8 cellular contexts compared by ENCODE assay signal in the genomic region with DNA sequence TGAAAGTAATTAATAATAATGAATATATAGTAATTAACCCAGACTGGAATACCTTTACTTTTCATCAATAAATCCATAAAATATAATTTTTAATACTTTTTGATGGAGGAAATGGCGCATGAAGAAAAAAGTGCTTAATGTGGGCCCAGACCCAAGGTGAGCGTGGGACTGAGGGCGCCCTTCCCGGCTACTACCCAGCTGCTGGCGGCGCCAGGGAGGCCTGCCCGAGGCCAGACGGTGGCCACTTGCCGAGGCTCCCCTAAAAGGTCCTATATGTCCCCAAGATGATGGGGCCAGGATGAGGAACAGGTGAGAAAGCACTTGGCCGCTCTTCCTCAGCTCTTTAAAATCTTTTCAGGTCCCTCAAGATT. TPM values are rescaled to one million over a fixed set of nuclear protein-coding genes. Genes with fewer than 3 reads are reported as not detected.
DNase-seq lines count a peak whose midpoint lies in the region; ATAC-seq and TF ChIP-seq lines count a peak whose summit lies in the region.

No MANE protein-coding gene starts in this region.

- intact Hi-C loops in right lobe of liver (cut with DNase I) (loop anchor here (10.0 kb wide), 3 partner anchors 46 to 456 kb away; a partner anchor contains a TSS), thyroid gland (cut with DNase I) (loop anchor here (5.0 to 10.0 kb wide), 4 partner anchors 39 to 596 kb away; a partner anchor contains a TSS)

- H3K9me3 Mint-ChIP-seq in activated T-cell treated with anti-CD3 and anti-CD28 coated beads, Interleukin-2, amount 50 U/mL, for 24 hours = no peaks in the 10 kb centered on the region
- no peaks in the 10 kb centered on the region for H3K9me3 Mint-ChIP-seq in activated naive CD4-positive, alpha-beta T cell treated with anti-CD3 and anti-CD28 coated beads, Interleukin-2, amount 50 U/mL, for 72 hours

- no peak for DNase-seq in activated T-cell treated with anti-CD3 and anti-CD28 coated beads, Interleukin-2, amount 50 U/mL, for 24 hours
- no peak for DNase-seq in activated T-cell treated with anti-CD3 and anti-CD28 coated beads for 4 hours
- DNase-seq in activated naive CD4-positive, alpha-beta T cell treated with anti-CD3 and anti-CD28 coated beads, Interleukin-2, amount 50 U/mL, for 72 hours (ENCODE audit: low spot score in 2 of 2) = no peak
- no peak for DNase-seq in right lobe of liver
- no peak for DNase-seq in thyroid gland
- DNase-seq in NCI-H1436 treated with DMSO at 0.1 percent for 48 hours (lab: John Stamatoyannopoulos, UW) = no peak
- no peak for DNase-seq in stimulated activated naive CD4-positive, alpha-beta T cell treated with Interleukin-2 at 50 U/mL for 16 hours (lab: John Stamatoyannopoulos, UW)
- DNase-seq in hypothalamus (lab: John Stamatoyannopoulos, UW) = no peak

- peaks cover 8% of the 10 kb centered on the region for H3K36me3 Mint-ChIP-seq in activated T-cell treated with anti-CD3 and anti-CD28 coated beads, Interleukin-2, amount 50 U/mL, for 24 hours (ENCODE audit: low read depth)
- peaks cover 0 to 8% of the 10 kb centered on the region in 2 donors for H3K36me3 Mint-ChIP-seq in activated naive CD4-positive, alpha-beta T cell treated with anti-CD3 and anti-CD28 coated beads, Interleukin-2, amount 50 U/mL, for 72 hours

- H3K36me3 ChIP-seq in right lobe of liver = no peaks in the 10 kb centered on the region
- no peaks in the 10 kb centered on the region for H3K36me3 ChIP-seq in thyroid gland

- H3K27me3 Mint-ChIP-seq in activated T-cell treated with anti-CD3 and anti-CD28 coated beads, Interleukin-2, amount 50 U/mL, for 24 hours = no peaks in the 10 kb centered on the region

- TF ChIP-seq POLR2A in right lobe of liver (IDR thresholded peaks at IDR 0.05) = no peak
- TF ChIP-seq POLR2A in thyroid gland (IDR thresholded peaks at IDR 0.05) = no peak

- H3K4me3 ChIP-seq in right lobe of liver (no peak overlapping the region), thyroid gland (replicated peaks in 1 of 3) (no peak overlapping the region)

- ATAC-seq in activated naive CD4-positive, alpha-beta T cell treated with anti-CD3 and anti-CD28 coated beads, Interleukin-2, amount 50 U/mL, for 72 hours = no peak
- no peak for ATAC-seq in right lobe of liver

- peaks cover 84% of the 10 kb centered on the region for H3K4me1 Mint-ChIP-seq in activated T-cell treated with anti-CD3 and anti-CD28 coated beads, Interleukin-2, amount 50 U/mL, for 24 hours (ENCODE audit: low read depth)

- WGBS in right lobe of liver (ENCODE audit: insufficient coverage, low coverage, low lambda C conversion rate, missing lambda C conversion rate) = 55% methylated on average over 10 of the region's 10 CpGs
- WGBS in thyroid gland, 2 donors = 41 to 46% methylated on average over 10 of the region's 10 CpGs

- H3K27ac Mint-ChIP-seq in activated T-cell treated with anti-CD3 and anti-CD28 coated beads, Interleukin-2, amount 50 U/mL, for 24 hours = peak overlapping the region; percentile 91
- H3K27ac Mint-ChIP-seq in activated naive CD4-positive, alpha-beta T cell treated with anti-CD3 and anti-CD28 coated beads, Interleukin-2, amount 50 U/mL, for 72 hours = peak overlapping the region; percentile 93 to 98

- no peak for TF ChIP-seq CTCF in right lobe of liver (IDR thresholded peaks at IDR 0.05)
- peak in 1 of 6 experiments; percentile 6 for TF ChIP-seq CTCF in thyroid gland (IDR thresholded peaks at IDR 0.05)

- H3K27me3 ChIP-seq in right lobe of liver (no peaks in the 10 kb centered on the region), thyroid gland (no peaks in the 10 kb centered on the region)

- H3K9me3 ChIP-seq in right lobe of liver (no peaks in the 10 kb centered on the region), thyroid gland (no peaks in the 10 kb centered on the region)

- H3K27ac ChIP-seq in right lobe of liver = peak overlapping the region in 2 of 3 donors; percentile 22 to 51
- peak overlapping the region; percentile 16 to 95 (median 95) for H3K27ac ChIP-seq in thyroid gland

- no peak overlapping the region for H3K4me3 Mint-ChIP-seq in activated T-cell treated with anti-CD3 and anti-CD28 coated beads, Interleukin-2, amount 50 U/mL, for 24 hours

- H3K4me1 ChIP-seq in right lobe of liver (peaks cover 3 to 69% (median 33%) of the 10 kb centered on the region in 4 donors), thyroid gland (peaks cover 43 to 65% of the 10 kb centered on the region in 2 donors)

RNA-seq across cellular contexts. Expression of a gene that starts 29.1 kb away (rescaled TPM):
- total RNA-seq in activated naive CD4-positive, alpha-beta T cell treated with anti-CD3 and anti-CD28 coated beads, Interleukin-2, amount 50 U/mL, for 72 hours = 100 to 1,000 TPM; 260 to 288 TPM
- total RNA-seq in right lobe of liver (100 to 1,000 TPM in 2 of 6 experiments, 10 to 100 TPM in 4; 34.0 to 153 (median 78.5) TPM), thyroid gland (100 to 1,000 TPM; 142 to 375 (median 227) TPM)
